ENCODE assay signal across 17 cellular contexts in genomic region chr3:184619348-184619747, GRCh38. TPM values are rescaled to one million over a fixed set of nuclear protein-coding genes. Genes with fewer than 3 reads are reported as not detected.
DNase-seq lines count a peak whose midpoint lies in the region; ATAC-seq and TF ChIP-seq lines count a peak whose summit lies in the region.
"Had no signal": no experiment of that assay in that cellular context is flagged by ENCODE, and none has a peak within 500 bp of the region (broad histone marks: within the 10 kb centered on the region; RNA-seq: fewer than 3 reads in every experiment).

No MANE protein-coding gene starts in this region.

- no peak overlapping the region for H3K27ac Mint-ChIP-seq in activated T-cell treated with anti-CD3 and anti-CD28 coated beads, Interleukin-2, amount 50 U/mL, for 72 hours
- H3K27ac Mint-ChIP-seq in activated naive CD8-positive, alpha-beta T cell treated with anti-CD3 and anti-CD28 coated beads, Interleukin-2, amount 50 U/mL, for 24 hours: no peak overlapping the region
- H3K27ac Mint-ChIP-seq in endodermal cell: no peak overlapping the region
- H3K27ac Mint-ChIP-seq: H9 had no signal

- no peaks in the 10 kb centered on the region for H3K9me3 ChIP-seq in endodermal cell (ENCODE audit: control insufficient read depth, low read length)

- no peak for ATAC-seq in activated T-cell treated with anti-CD3 and anti-CD28 coated beads, Interleukin-2, amount 50 U/mL, for 72 hours (replicated peaks in 1 of 2)
- peak; percentile 69 for ATAC-seq in activated naive CD8-positive, alpha-beta T cell treated with anti-CD3 and anti-CD28 coated beads, Interleukin-2, amount 50 U/mL, for 24 hours
- peak; percentile 72 for ATAC-seq in stimulated activated naive CD8-positive, alpha-beta T cell treated with anti-CD3 and anti-CD28 coated beads, Interleukin-15, Interleukin-2, amounts not matched to agents 100 U/mL and 50 U/mL, for 24 hours

- H3K9me3 Mint-ChIP-seq in activated T-cell treated with anti-CD3 and anti-CD28 coated beads, Interleukin-2, amount 50 U/mL, for 72 hours: no peaks in the 10 kb centered on the region
- H3K9me3 Mint-ChIP-seq in activated naive CD8-positive, alpha-beta T cell treated with anti-CD3 and anti-CD28 coated beads, Interleukin-2, amount 50 U/mL, for 24 hours: no peaks in the 10 kb centered on the region
- no peaks in the 10 kb centered on the region for H3K9me3 Mint-ChIP-seq in endodermal cell
- H3K9me3 Mint-ChIP-seq: H9 had no signal

- no peaks in the 10 kb centered on the region for H3K36me3 ChIP-seq in endodermal cell (ENCODE audit: control insufficient read depth, insufficient read depth, low read length)

- WGBS in endodermal cell (ENCODE audit: insufficient coverage in 1 of 2, insufficient read length in 1 of 2), 2 experiments: 56 to 61% methylated on average over 3 of the region's 3 CpGs

- no peak for TF ChIP-seq CTCF in endodermal cell (conservative IDR thresholded peaks at IDR 0.05)

- peaks cover 19% of the 10 kb centered on the region for H3K4me1 Mint-ChIP-seq in activated T-cell treated with anti-CD3 and anti-CD28 coated beads, Interleukin-2, amount 50 U/mL, for 72 hours (ENCODE audit: low read depth)
- H3K4me1 Mint-ChIP-seq in activated naive CD8-positive, alpha-beta T cell treated with anti-CD3 and anti-CD28 coated beads, Interleukin-2, amount 50 U/mL, for 24 hours: peaks cover 18% of the 10 kb centered on the region
- peaks cover 10% of the 10 kb centered on the region for H3K4me1 Mint-ChIP-seq in endodermal cell
- H3K4me1 Mint-ChIP-seq: H9 had no signal

- H3K4me3 ChIP-seq in endodermal cell (ENCODE audit: low read length): no peak overlapping the region
- H3K4me3 ChIP-seq: lung had no signal

- H3K4me1 ChIP-seq in endodermal cell (ENCODE audit: control insufficient read depth, insufficient read depth, low read length): peaks cover 4% of the 10 kb centered on the region
- H3K4me1 ChIP-seq: parathyroid adenoma had no signal

- no peaks in the 10 kb centered on the region for H3K36me3 Mint-ChIP-seq in activated T-cell treated with anti-CD3 and anti-CD28 coated beads, Interleukin-2, amount 50 U/mL, for 72 hours (ENCODE audit: insufficient read depth in 2 of 2)
- no peaks in the 10 kb centered on the region for H3K36me3 Mint-ChIP-seq in activated naive CD8-positive, alpha-beta T cell treated with anti-CD3 and anti-CD28 coated beads, Interleukin-2, amount 50 U/mL, for 24 hours (ENCODE audit: low read depth)
- H3K36me3 Mint-ChIP-seq in endodermal cell (ENCODE audit: low read depth): no peaks in the 10 kb centered on the region

- peaks cover 8% of the 10 kb centered on the region for H3K27me3 ChIP-seq in endodermal cell (ENCODE audit: control insufficient read depth, insufficient read depth, low read length, poor library complexity, severe bottlenecking)

- DNase-seq in activated T-cell treated with anti-CD3 and anti-CD28 coated beads for 1 hour (ENCODE audit: low read depth) (peak; percentile 11), left kidney (ENCODE audit: low read depth, low spot score) (peak; percentile 78), globus pallidus (ENCODE audit: low spot score) (no peak), SW 1271 (lab: John Stamatoyannopoulos, UW) (no peak), endodermal cell (no peak)
- DNase-seq in activated T-cell treated with anti-CD3 and anti-CD28 coated beads, Interleukin-2, amount 50 U/mL, for 72 hours: no peak
- no peak for DNase-seq in activated naive CD8-positive, alpha-beta T cell treated with anti-CD3 and anti-CD28 coated beads, Interleukin-2, amount 50 U/mL, for 24 hours
- no peak for DNase-seq in stimulated activated naive CD8-positive, alpha-beta T cell treated with anti-CD3 and anti-CD28 coated beads, Interleukin-15, Interleukin-2, amounts not matched to agents 100 U/mL and 50 U/mL, for 24 hours
- DNase-seq: activated CD4-positive, alpha-beta T cell treated with anti-CD3 and anti-CD28 coated beads for 4 hours; activated effector memory CD4-positive, alpha-beta T cell treated with Interleukin-2 at 50 U/mL for 16 hours; erythroblast; H9; hippocampal formation; NCI-H187 treated with DMSO at 0.1 percent for 48 hours had no signal

- no peak overlapping the region for H3K9ac ChIP-seq in endodermal cell (ENCODE audit: extremely low read depth, low read length, poor library complexity, severe bottlenecking)
- H3K9ac ChIP-seq: parathyroid adenoma had no signal

- no peaks in the 10 kb centered on the region for H3K27me3 Mint-ChIP-seq in activated T-cell treated with anti-CD3 and anti-CD28 coated beads, Interleukin-2, amount 50 U/mL, for 72 hours (ENCODE audit: low read depth)
- H3K27me3 Mint-ChIP-seq in activated naive CD8-positive, alpha-beta T cell treated with anti-CD3 and anti-CD28 coated beads, Interleukin-2, amount 50 U/mL, for 24 hours: peaks cover 8% of the 10 kb centered on the region
- peaks cover 27% of the 10 kb centered on the region for H3K27me3 Mint-ChIP-seq in endodermal cell (ENCODE audit: insufficient read depth)

- no peak overlapping the region for H3K4me3 Mint-ChIP-seq in activated T-cell treated with anti-CD3 and anti-CD28 coated beads, Interleukin-2, amount 50 U/mL, for 72 hours
- H3K4me3 Mint-ChIP-seq in activated naive CD8-positive, alpha-beta T cell treated with anti-CD3 and anti-CD28 coated beads, Interleukin-2, amount 50 U/mL, for 24 hours: no peak overlapping the region
- no peak overlapping the region for H3K4me3 Mint-ChIP-seq in endodermal cell
- H3K4me3 Mint-ChIP-seq: H9 had no signal

- no peak overlapping the region for H3K27ac ChIP-seq in endodermal cell (ENCODE audit: low read depth, low read length)
- H3K27ac ChIP-seq: HL-60 had no signal

RNA-seq across cellular contexts. Expression of gene EPHB3, which starts 57.8 kb away (rescaled TPM):
- under 1 TPM; 0.12 to 0.50 TPM for total RNA-seq in activated T-cell treated with anti-CD3 and anti-CD28 coated beads, Interleukin-2, amount 50 U/mL, for 72 hours
- 10 to 100 TPM; 32.7 to 36.9 TPM for total RNA-seq in endodermal cell
- 22.3 TPM for polyA plus RNA-seq in endodermal cell (2013, experiment 1 of 2)
- polyA plus RNA-seq in endodermal cell (2013, experiment 2 of 2): 23.5 TPM

Comparison
In these comparisons a context has a peak if more than half of its experiments do, and no peak if none do; other contexts are left out.
1. DNase-seq: peak in activated T-cell treated with anti-CD3 and anti-CD28 coated beads for 1 hour (single experiment) and left kidney (single experiment); none in activated T-cell treated with anti-CD3 and anti-CD28 coated beads, Interleukin-2, amount 50 U/mL, for 72 hours (0 of 2), activated naive CD8-positive, alpha-beta T cell treated with anti-CD3 and anti-CD28 coated beads, Interleukin-2, amount 50 U/mL, for 24 hours (single experiment), stimulated activated naive CD8-positive, alpha-beta T cell treated with anti-CD3 and anti-CD28 coated beads, Interleukin-15, Interleukin-2, amounts not matched to agents 100 U/mL and 50 U/mL, for 24 hours (single experiment), globus pallidus (single experiment), SW 1271 (0 of 2) and endodermal cell (single experiment).
2. ATAC-seq: peak in activated naive CD8-positive, alpha-beta T cell treated with anti-CD3 and anti-CD28 coated beads, Interleukin-2, amount 50 U/mL, for 24 hours (single experiment) and stimulated activated naive CD8-positive, alpha-beta T cell treated with anti-CD3 and anti-CD28 coated beads, Interleukin-15, Interleukin-2, amounts not matched to agents 100 U/mL and 50 U/mL, for 24 hours (single experiment); none in activated T-cell treated with anti-CD3 and anti-CD28 coated beads, Interleukin-2, amount 50 U/mL, for 72 hours (0 of 2).
3. RNA of gene EPHB3, which starts 57.8 kb away (total RNA-seq): 32.7 to 36.9 TPM in endodermal cell; 0.12 to 0.50 TPM in activated T-cell treated with anti-CD3 and anti-CD28 coated beads, Interleukin-2, amount 50 U/mL, for 72 hours; every median in the first group is over 10 times any median in the second.